Comparison of ENCODE assay signal across 29 cellular contexts in the genomic region with DNA sequence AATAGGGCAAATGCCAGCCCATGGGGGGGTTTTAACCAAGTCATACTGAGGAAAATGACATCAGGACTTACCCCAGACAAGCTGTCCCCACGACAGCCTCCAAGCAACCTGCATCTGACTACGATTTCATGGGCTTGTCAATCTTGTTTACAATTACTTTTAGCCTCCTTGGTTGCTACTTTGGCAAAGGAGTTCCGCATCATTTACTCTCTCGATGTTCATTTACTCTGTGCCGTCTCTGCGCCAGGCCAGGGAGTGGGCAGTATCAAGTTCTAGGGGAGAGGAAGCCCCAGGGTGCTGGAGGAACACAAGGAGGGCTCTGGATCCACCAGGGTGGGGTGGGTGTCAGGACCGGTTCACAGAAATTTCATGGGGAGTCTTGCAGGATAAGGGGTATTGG. TPM values are rescaled to one million over a fixed set of nuclear protein-coding genes. Genes with fewer than 3 reads are reported as not detected.
DNase-seq lines count a peak whose midpoint lies in the region; ATAC-seq and TF ChIP-seq lines count a peak whose summit lies in the region.
"Had no signal": no experiment of that assay in that cellular context is flagged by ENCODE, and none has a peak within 500 bp of the region (broad histone marks: within the 10 kb centered on the region; RNA-seq: fewer than 3 reads in every experiment).

No MANE protein-coding gene starts in this region.

- 76 to 81% methylated on average over 7 of the region's 7 CpGs for WGBS in body of pancreas, 2 donors
- 79 to 81% methylated on average over 7 of the region's 7 CpGs for WGBS in lung, 2 donors
- 70 to 74% methylated on average over 7 of the region's 7 CpGs for WGBS in aorta, 2 donors

- no peak for ATAC-seq in body of pancreas
- no peak for ATAC-seq in lung (ENCODE audit: insufficient read depth, low FRiP score)
- no peak for ATAC-seq in aorta (ENCODE audit: low FRiP score)
- no peak for ATAC-seq in HG02885 (IDR thresholded peaks at IDR 0.05; ENCODE audit: poor library complexity, unreplicated experiment)
- ATAC-seq: HCT116; natural killer cell treated with Interleukin-12 subunit alpha and Interleukin-12 subunit beta and Interleukin-15 and Interleukin-18, amount 100 ng/mL, for 72 hours; Panc1 had no signal

- H3K4me3 ChIP-seq in left ventricle myocardium inferior = no peak overlapping the region
- no peak overlapping the region for H3K4me3 ChIP-seq in body of pancreas
- no peak overlapping the region for H3K4me3 ChIP-seq in lung
- H3K4me3 ChIP-seq in aorta (ENCODE audit: low read length in 2 of 2) = no peak overlapping the region
- H3K4me3 ChIP-seq: dorsolateral prefrontal cortex, SJCRH30, skin epidermis had no signal

- intact Hi-C loops in left ventricle myocardium inferior (cut with micrococcal nuclease) = no loop called here
- intact Hi-C loops in cardiac septum (cut with DNase I) = no loop called here
- intact Hi-C loops in body of pancreas (cut with DNase I) = no loop called here
- intact Hi-C loops in aorta (cut with DNase I) = no loop called here

- H3K27me3 ChIP-seq in left ventricle myocardium inferior (ENCODE audit: low read depth) = no peaks in the 10 kb centered on the region
- no peaks in the 10 kb centered on the region for H3K27me3 ChIP-seq in body of pancreas
- H3K27me3 ChIP-seq in lung (ENCODE audit: control insufficient read depth, insufficient read depth) = no peaks in the 10 kb centered on the region
- no peaks in the 10 kb centered on the region for H3K27me3 ChIP-seq in aorta (ENCODE audit: control insufficient read depth in 1 of 2, insufficient read depth in 2 of 2, low read length in 1 of 2)
- H3K27me3 ChIP-seq: dorsolateral prefrontal cortex had no signal

- no peaks in the 10 kb centered on the region for H3K9me3 ChIP-seq in left ventricle myocardium inferior (replicated peaks)
- H3K9me3 ChIP-seq in body of pancreas = no peaks in the 10 kb centered on the region
- H3K9me3 ChIP-seq in lung (ENCODE audit: control insufficient read depth in 2 of 2, insufficient read depth in 1 of 2, low read length in 1 of 2) = peaks cover 0 to 2% of the 10 kb centered on the region in 2 donors
- no peaks in the 10 kb centered on the region for H3K9me3 ChIP-seq in aorta (ENCODE audit: control insufficient read depth, low read length)
- H3K9me3 ChIP-seq: SJCRH30 had no signal

- TF ChIP-seq CTCF in left ventricle myocardium inferior (IDR thresholded peaks at IDR 0.05; ENCODE audit: borderline replicate concordance) = no peak
- no peak for TF ChIP-seq CTCF in body of pancreas (IDR thresholded peaks at IDR 0.05)
- TF ChIP-seq CTCF in lung (IDR thresholded peaks at IDR 0.05; ENCODE audit: control extremely low read depth, extremely low read depth) = no peak

- H3K36me3 ChIP-seq in left ventricle myocardium inferior (no peaks in the 10 kb centered on the region), body of pancreas (replicated peaks in 1 of 2; ENCODE audit: insufficient read depth in 1 of 2, low read depth in 2 of 2) (no peaks in the 10 kb centered on the region), lung (ENCODE audit: control insufficient read depth in 2 of 2, insufficient read depth in 2 of 2, low read length in 2 of 2) (no peaks in the 10 kb centered on the region), aorta (ENCODE audit: control insufficient read depth in 1 of 2, insufficient read depth in 2 of 2, low read length in 1 of 2) (no peaks in the 10 kb centered on the region)
- H3K36me3 ChIP-seq: SJCRH30 had no signal

- no peak for TF ChIP-seq POLR2A in body of pancreas (IDR thresholded peaks at IDR 0.05)

- H3K4me1 ChIP-seq in left ventricle myocardium inferior = peaks cover 53% of the 10 kb centered on the region
- peaks cover 77% of the 10 kb centered on the region for H3K4me1 ChIP-seq in body of pancreas
- H3K4me1 ChIP-seq in lung (ENCODE audit: control insufficient read depth in 2 of 2, insufficient read depth in 2 of 2, low read length in 2 of 2) = peaks cover 6 to 10% of the 10 kb centered on the region in 2 donors
- peaks cover 5 to 7% of the 10 kb centered on the region in 2 donors for H3K4me1 ChIP-seq in aorta (ENCODE audit: control insufficient read depth in 1 of 2, insufficient read depth in 2 of 2, low read length in 2 of 2)

- DNase-seq in left ventricle myocardium inferior = no peak
- DNase-seq in cardiac septum (ENCODE audit: low spot score) = no peak
- DNase-seq in body of pancreas = no peak
- no peak for DNase-seq in lung (ENCODE audit: low spot score)
- no peak for DNase-seq in aorta
- no peak for DNase-seq in middle frontal gyrus (ENCODE audit: extremely low spot score, low spot score)
- no peak for DNase-seq in glomerular visceral epithelial cell (ENCODE audit: extremely low spot score)
- DNase-seq: activated CD4-positive, alpha-beta T cell treated with anti-CD3 and anti-CD28 coated beads for 4 hours; activated naive CD4-positive, alpha-beta T cell treated with anti-CD3 and anti-CD28 coated beads, Interleukin-2, amount 10 ng/mL, durations not matched to agents 7 days and 5 days; activated T-cell treated with anti-CD3 and anti-CD28 coated beads, Interleukin-2, amount 50 U/mL, for 48 hours; C1 segment of cervical spinal cord; central memory CD4-positive, alpha-beta T cell; dorsolateral prefrontal cortex; EL; hippocampal formation; midbrain; MV-4-11; NCI-H2227 treated with DMSO at 0.1 percent for 48 hours; NK-92 treated with Interleukin-12 subunit alpha and Interleukin-12 subunit beta, amount 100 ng/mL, for 24 hours; posterior cingulate gyrus; SJCRH30; stimulated activated CD4-positive, alpha-beta T cell treated with anti-CD3 and anti-CD28 coated beads, Interleukin-4, amount 100 ng/mL, for 1 hour; stimulated activated naive CD4-positive, alpha-beta T cell had no signal

- H3K27ac ChIP-seq in left ventricle myocardium inferior (replicated peaks) (peak overlapping the region; percentile 85), body of pancreas (peak overlapping the region; percentile 3 to 90 (median 36)), lung (ENCODE audit: low read depth in 1 of 2, low read length in 1 of 2) (peak overlapping the region; percentile 62 to 75), aorta (ENCODE audit: low read depth in 1 of 2, low read length in 2 of 2) (peak overlapping the region; percentile 11 to 68)
- H3K27ac ChIP-seq: KMS-11, SJCRH30 had no signal

RNA-seq across cellular contexts. Expression of a gene that starts 23.9 kb away (rescaled TPM):
- total RNA-seq in left ventricle myocardium inferior (27.4 TPM), cardiac septum (17.4 TPM), body of pancreas (10 to 100 TPM; 13.2 to 19.5 TPM), lung (10 to 100 TPM; 13.3 to 16.9 TPM), aorta (10 to 100 TPM in 1 of 2 donors, 1 to 10 TPM in 1; 7.8 to 22.9 TPM)
- polyA plus RNA-seq in lung (1 to 10 TPM; 5.7 to 9.1 TPM), aorta (10 to 100 TPM in 1 of 2 donors, 1 to 10 TPM in 1; 4.3 to 11.1 TPM)
